ENCODE assay signal across 19 cellular contexts in the genomic region with DNA sequence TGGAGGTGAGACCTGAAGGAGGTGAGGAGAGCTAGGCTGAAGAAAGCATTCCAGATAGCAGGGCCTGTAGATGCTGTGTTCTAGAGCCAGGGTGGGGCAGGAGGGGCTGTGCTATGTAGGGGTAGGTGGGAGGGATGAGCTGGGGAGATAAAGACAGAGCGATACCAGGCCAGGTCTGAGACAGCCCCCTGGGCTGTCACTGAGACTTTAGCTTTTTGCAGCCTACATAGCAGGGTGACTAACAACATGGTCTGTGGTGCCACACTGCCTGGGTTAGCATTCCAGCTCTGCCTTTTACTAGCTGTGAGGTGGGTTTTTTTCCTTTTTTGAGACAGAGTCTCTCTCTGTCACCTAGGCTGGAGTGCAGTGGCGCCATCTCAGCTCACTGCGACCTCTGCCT. TPM values are rescaled to one million over a fixed set of nuclear protein-coding genes. Genes with fewer than 3 reads are reported as not detected.
DNase-seq lines count a peak whose midpoint lies in the region; ATAC-seq and TF ChIP-seq lines count a peak whose summit lies in the region.
"Had no signal": no experiment of that assay in that cellular context is flagged by ENCODE, and none has a peak within 500 bp of the region (broad histone marks: within the 10 kb centered on the region; RNA-seq: fewer than 3 reads in every experiment).

No MANE protein-coding gene starts in this region.

- no peak for ATAC-seq in activated T-cell treated with anti-CD3 and anti-CD28 coated beads, Interleukin-2, amount 50 U/mL, for 4 hours
- ATAC-seq: GM23338, HCT116 had no signal

- H3K36me3 Mint-ChIP-seq in activated T-cell treated with anti-CD3 and anti-CD28 coated beads, Interleukin-2, amount 50 U/mL, for 24 hours (ENCODE audit: low read depth), result peaks cover 84% of the 10 kb centered on the region
- H3K36me3 Mint-ChIP-seq in activated T-cell treated with anti-CD3 and anti-CD28 coated beads, Interleukin-2, amount 50 U/mL, for 4 hours (ENCODE audit: insufficient read depth), result peaks cover 34% of the 10 kb centered on the region
- H3K36me3 Mint-ChIP-seq in activated T-helper 1 cell treated with anti-CD3 and anti-CD28 coated beads, Interleukin-12 subunit alpha, Interleukin-12 subunit beta, Interleukin-2, Interleukin-4 antibody, amounts not matched to agents 30 ng/mL and 10 ng/mL and 1 ng/mL, durations not matched to agents 14 hours and 24 hours and 36 hours (ENCODE audit: low read depth), result peaks cover 39% of the 10 kb centered on the region
- H3K36me3 Mint-ChIP-seq in glutamatergic neuron (ENCODE audit: unreplicated experiment), result no peaks in the 10 kb centered on the region

- H3K4me3 Mint-ChIP-seq in activated T-cell treated with anti-CD3 and anti-CD28 coated beads, Interleukin-2, amount 50 U/mL, for 24 hours, result no peak overlapping the region
- H3K4me3 Mint-ChIP-seq in activated T-cell treated with anti-CD3 and anti-CD28 coated beads, Interleukin-2, amount 50 U/mL, for 4 hours, result no peak overlapping the region
- H3K4me3 Mint-ChIP-seq in activated T-helper 1 cell treated with anti-CD3 and anti-CD28 coated beads, Interleukin-12 subunit alpha, Interleukin-12 subunit beta, Interleukin-2, Interleukin-4 antibody, amounts not matched to agents 30 ng/mL and 10 ng/mL and 1 ng/mL, durations not matched to agents 14 hours and 24 hours and 36 hours, result no peak overlapping the region
- no peak overlapping the region for H3K4me3 Mint-ChIP-seq in glutamatergic neuron (ENCODE audit: unreplicated experiment)
- H3K4me3 Mint-ChIP-seq: CD4-positive, CD25-positive, alpha-beta regulatory T cell; GM23338; HFFc6 had no signal

- no peaks in the 10 kb centered on the region for H3K27me3 Mint-ChIP-seq in activated T-cell treated with anti-CD3 and anti-CD28 coated beads, Interleukin-2, amount 50 U/mL, for 24 hours
- no peaks in the 10 kb centered on the region for H3K27me3 Mint-ChIP-seq in activated T-cell treated with anti-CD3 and anti-CD28 coated beads, Interleukin-2, amount 50 U/mL, for 4 hours (ENCODE audit: low read depth)
- H3K27me3 Mint-ChIP-seq in activated T-helper 1 cell treated with anti-CD3 and anti-CD28 coated beads, Interleukin-12 subunit alpha, Interleukin-12 subunit beta, Interleukin-2, Interleukin-4 antibody, amounts not matched to agents 30 ng/mL and 10 ng/mL and 1 ng/mL, durations not matched to agents 14 hours and 24 hours and 36 hours (ENCODE audit: insufficient read depth), result no peaks in the 10 kb centered on the region
- peaks cover 1% of the 10 kb centered on the region for H3K27me3 Mint-ChIP-seq in glutamatergic neuron (ENCODE audit: unreplicated experiment)
- H3K27me3 Mint-ChIP-seq: CD4-positive, CD25-positive, alpha-beta regulatory T cell had no signal

- no peaks in the 10 kb centered on the region for H3K9me3 Mint-ChIP-seq in activated T-cell treated with anti-CD3 and anti-CD28 coated beads, Interleukin-2, amount 50 U/mL, for 24 hours
- H3K9me3 Mint-ChIP-seq in activated T-cell treated with anti-CD3 and anti-CD28 coated beads, Interleukin-2, amount 50 U/mL, for 4 hours, result no peaks in the 10 kb centered on the region
- no peaks in the 10 kb centered on the region for H3K9me3 Mint-ChIP-seq in activated T-helper 1 cell treated with anti-CD3 and anti-CD28 coated beads, Interleukin-12 subunit alpha, Interleukin-12 subunit beta, Interleukin-2, Interleukin-4 antibody, amounts not matched to agents 30 ng/mL and 10 ng/mL and 1 ng/mL, durations not matched to agents 14 hours and 24 hours and 36 hours
- no peaks in the 10 kb centered on the region for H3K9me3 Mint-ChIP-seq in glutamatergic neuron (ENCODE audit: unreplicated experiment)
- H3K9me3 Mint-ChIP-seq: CD4-positive, CD25-positive, alpha-beta regulatory T cell; GM23338; HFFc6 had no signal

- intact Hi-C loops in activated T-helper 1 cell treated with anti-CD3 and anti-CD28 coated beads, Interleukin-12 subunit alpha, Interleukin-12 subunit beta, Interleukin-2, Interleukin-4 antibody, amounts not matched to agents 30 ng/mL and 10 ng/mL and 1 ng/mL, durations not matched to agents 14 hours and 24 hours and 36 hours (cut with micrococcal nuclease), result no loop called here

- H3K4me1 Mint-ChIP-seq in activated T-cell treated with anti-CD3 and anti-CD28 coated beads, Interleukin-2, amount 50 U/mL, for 24 hours (ENCODE audit: low read depth), result peaks cover 4% of the 10 kb centered on the region
- peaks cover 2% of the 10 kb centered on the region for H3K4me1 Mint-ChIP-seq in activated T-cell treated with anti-CD3 and anti-CD28 coated beads, Interleukin-2, amount 50 U/mL, for 4 hours (ENCODE audit: low read depth)
- peaks cover 5% of the 10 kb centered on the region for H3K4me1 Mint-ChIP-seq in activated T-helper 1 cell treated with anti-CD3 and anti-CD28 coated beads, Interleukin-12 subunit alpha, Interleukin-12 subunit beta, Interleukin-2, Interleukin-4 antibody, amounts not matched to agents 30 ng/mL and 10 ng/mL and 1 ng/mL, durations not matched to agents 14 hours and 24 hours and 36 hours (ENCODE audit: low read depth)
- peaks cover 3% of the 10 kb centered on the region for H3K4me1 Mint-ChIP-seq in glutamatergic neuron (ENCODE audit: low read depth, unreplicated experiment)
- H3K4me1 Mint-ChIP-seq: GM23338 had no signal

- TF ChIP-seq CTCF in glutamatergic neuron (IDR thresholded peaks at IDR 0.05; ENCODE audit: partially characterized antibody, unreplicated experiment), result no peak

- H3K27ac Mint-ChIP-seq in activated T-cell treated with anti-CD3 and anti-CD28 coated beads, Interleukin-2, amount 50 U/mL, for 24 hours, result peak overlapping the region; percentile 14
- H3K27ac Mint-ChIP-seq in activated T-helper 1 cell treated with anti-CD3 and anti-CD28 coated beads, Interleukin-12 subunit alpha, Interleukin-12 subunit beta, Interleukin-2, Interleukin-4 antibody, amounts not matched to agents 30 ng/mL and 10 ng/mL and 1 ng/mL, durations not matched to agents 14 hours and 24 hours and 36 hours, result peak overlapping the region; percentile 46
- peak overlapping the region; percentile 29 for H3K27ac Mint-ChIP-seq in glutamatergic neuron (ENCODE audit: unreplicated experiment)
- H3K27ac Mint-ChIP-seq: GM23338, HFFc6 had no signal

- DNase-seq in activated T-cell treated with anti-CD3 and anti-CD28 coated beads, Interleukin-2, amount 50 U/mL, for 24 hours, result no peak
- DNase-seq in activated T-cell treated with anti-CD3 and anti-CD28 coated beads, Interleukin-2, amount 50 U/mL, for 4 hours, result no peak
- DNase-seq in AG20443 (ENCODE audit: low spot score), result peak; percentile 3
- no peak for DNase-seq in activated T-helper 1 cell treated with anti-CD3 and anti-CD28 coated beads, Interleukin-12 subunit alpha, Interleukin-12 subunit beta, Interleukin-2, Interleukin-4 antibody, amounts not matched to agents 30 ng/mL and 10 ng/mL and 1 ng/mL, durations not matched to agents 14 hours and 24 hours and 36 hours (ENCODE audit: low spot score)
- no peak for DNase-seq in glutamatergic neuron
- no peak for DNase-seq in NCI-H2227 treated with DMSO at 0.1 percent for 48 hours (lab: John Stamatoyannopoulos, UW)
- DNase-seq in NCI-H345 treated with DMSO at 0.1 percent for 48 hours (lab: John Stamatoyannopoulos, UW; ENCODE audit: unreplicated experiment), result no peak
- no peak for DNase-seq in D341Med (ENCODE audit: low spot score)
- DNase-seq: 8988T; BE2C; C1 segment of cervical spinal cord; Caco-2; CD4-positive, CD25-positive, alpha-beta regulatory T cell; DMS153; DMS79; GDM1; HFFc6 had no signal

RNA-seq across cellular contexts. Expression of gene NUP85, which starts 14.3 kb away (rescaled TPM):
- 100 to 1,000 TPM; 115 to 137 (median 125) TPM for total RNA-seq in activated T-cell treated with anti-CD3 and anti-CD28 coated beads, Interleukin-2, amount 50 U/mL, for 4 hours
- total RNA-seq in activated T-helper 1 cell treated with anti-CD3 and anti-CD28 coated beads, Interleukin-12 subunit alpha, Interleukin-12 subunit beta, Interleukin-2, Interleukin-4 antibody, amounts not matched to agents 30 ng/mL and 10 ng/mL and 1 ng/mL, durations not matched to agents 14 hours and 24 hours and 36 hours, result 122 and 129 TPM in 2 replicates
- 58.9 TPM for total RNA-seq in glutamatergic neuron (ENCODE audit: unreplicated experiment)

RNA-seq across cellular contexts. Expression of gene SUMO2, which starts 37.1 kb away (rescaled TPM):
- 100 to 1,000 TPM; 594 to 609 (median 599) TPM for total RNA-seq in activated T-cell treated with anti-CD3 and anti-CD28 coated beads, Interleukin-2, amount 50 U/mL, for 4 hours
- 649 and 656 TPM in 2 replicates for total RNA-seq in activated T-helper 1 cell treated with anti-CD3 and anti-CD28 coated beads, Interleukin-12 subunit alpha, Interleukin-12 subunit beta, Interleukin-2, Interleukin-4 antibody, amounts not matched to agents 30 ng/mL and 10 ng/mL and 1 ng/mL, durations not matched to agents 14 hours and 24 hours and 36 hours
- total RNA-seq in glutamatergic neuron (ENCODE audit: unreplicated experiment), result 625 TPM

RNA-seq across cellular contexts. Expression of gene GGA3, which starts 41.6 kb away (rescaled TPM):
- 10 to 100 TPM; 64.2 to 80.5 (median 71.2) TPM for total RNA-seq in activated T-cell treated with anti-CD3 and anti-CD28 coated beads, Interleukin-2, amount 50 U/mL, for 4 hours
- 93.4 and 94.3 TPM in 2 replicates for total RNA-seq in activated T-helper 1 cell treated with anti-CD3 and anti-CD28 coated beads, Interleukin-12 subunit alpha, Interleukin-12 subunit beta, Interleukin-2, Interleukin-4 antibody, amounts not matched to agents 30 ng/mL and 10 ng/mL and 1 ng/mL, durations not matched to agents 14 hours and 24 hours and 36 hours
- total RNA-seq in glutamatergic neuron (ENCODE audit: unreplicated experiment), result 65.0 TPM

RNA-seq across cellular contexts. Expression of gene MRPS7, which starts 41.9 kb away (rescaled TPM):
- 100 to 1,000 TPM; 131 to 167 (median 160) TPM for total RNA-seq in activated T-cell treated with anti-CD3 and anti-CD28 coated beads, Interleukin-2, amount 50 U/mL, for 4 hours
- 126 and 130 TPM in 2 replicates for total RNA-seq in activated T-helper 1 cell treated with anti-CD3 and anti-CD28 coated beads, Interleukin-12 subunit alpha, Interleukin-12 subunit beta, Interleukin-2, Interleukin-4 antibody, amounts not matched to agents 30 ng/mL and 10 ng/mL and 1 ng/mL, durations not matched to agents 14 hours and 24 hours and 36 hours
- 48.8 TPM for total RNA-seq in glutamatergic neuron (ENCODE audit: unreplicated experiment)

RNA-seq across cellular contexts. Expression of gene MIF4GD, which starts 51.2 kb away (rescaled TPM):
- total RNA-seq in activated T-cell treated with anti-CD3 and anti-CD28 coated beads, Interleukin-2, amount 50 U/mL, for 4 hours, result 10 to 100 TPM; 35.4 to 39.8 (median 38.4) TPM
- total RNA-seq in activated T-helper 1 cell treated with anti-CD3 and anti-CD28 coated beads, Interleukin-12 subunit alpha, Interleukin-12 subunit beta, Interleukin-2, Interleukin-4 antibody, amounts not matched to agents 30 ng/mL and 10 ng/mL and 1 ng/mL, durations not matched to agents 14 hours and 24 hours and 36 hours, result 49.0 and 49.3 TPM in 2 replicates
- 12.8 TPM for total RNA-seq in glutamatergic neuron (ENCODE audit: unreplicated experiment)
